2 cellular contexts compared by ENCODE assay signal in the genomic region with DNA sequence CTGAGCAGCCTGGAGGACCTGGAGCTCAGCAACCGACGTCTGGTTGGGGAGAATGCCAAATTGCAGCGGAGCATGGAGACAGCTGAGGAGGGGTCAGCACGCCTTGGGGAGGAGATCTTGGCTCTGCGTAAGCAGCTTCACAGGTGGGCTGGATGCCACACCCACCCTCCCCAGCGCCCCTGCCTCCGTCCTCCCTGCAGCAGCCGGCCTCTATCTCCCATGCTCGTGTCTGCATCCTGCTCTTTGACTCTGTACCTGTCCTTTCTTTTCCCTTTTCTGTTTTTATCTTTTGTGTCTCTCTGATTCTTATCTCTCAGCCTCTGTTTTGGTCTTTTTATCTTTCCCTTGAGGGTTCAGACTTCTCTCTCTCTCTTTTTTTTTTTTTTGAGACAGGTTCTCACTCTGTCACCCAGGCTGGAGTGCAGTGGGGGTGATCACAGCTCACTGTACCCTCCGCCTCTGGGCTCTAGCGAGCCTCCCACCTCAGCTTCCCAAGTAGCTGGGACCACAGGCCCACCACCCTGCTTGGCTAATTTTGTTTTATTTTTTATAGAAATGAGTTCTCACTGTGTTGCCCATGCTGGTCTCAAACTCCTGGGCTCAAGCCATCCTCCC.
TF ChIP-seq lines count a peak whose summit lies in the region.

No MANE protein-coding gene starts in this region.

TF ChIP-seq in GM23338, 12 proteins besides CTCF, POLR2A, EP300 and RAD21 (continued from another document and continues in another):
- TF ChIP-seq ZNF462 (CRISPR knock-in tag; IDR thresholded peaks at IDR 0.05) (no peak), ETS1 (IDR thresholded peaks at IDR 0.05) (no peak), CREB1 (CRISPR knock-in tag; IDR thresholded peaks at IDR 0.05; ENCODE audit: low read depth) (no peak), NANOG (IDR thresholded peaks at IDR 0.05; ENCODE audit: borderline replicate concordance) (no peak), REST (IDR thresholded peaks at IDR 0.05; ENCODE audit: unreplicated experiment) (no peak), EZH2 (IDR thresholded peaks at IDR 0.05; ENCODE audit: low read depth, unreplicated experiment) (no peak), ZNF331 (CRISPR knock-in tag; IDR thresholded peaks at IDR 0.05; ENCODE audit: low read depth) (no peak), JUNB (IDR thresholded peaks at IDR 0.05; ENCODE audit: unreplicated experiment) (no peak)

TF ChIP-seq in WTC11, 78 proteins besides CTCF, POLR2A, EP300 and RAD21:
- TF ChIP-seq, protein P1, sequence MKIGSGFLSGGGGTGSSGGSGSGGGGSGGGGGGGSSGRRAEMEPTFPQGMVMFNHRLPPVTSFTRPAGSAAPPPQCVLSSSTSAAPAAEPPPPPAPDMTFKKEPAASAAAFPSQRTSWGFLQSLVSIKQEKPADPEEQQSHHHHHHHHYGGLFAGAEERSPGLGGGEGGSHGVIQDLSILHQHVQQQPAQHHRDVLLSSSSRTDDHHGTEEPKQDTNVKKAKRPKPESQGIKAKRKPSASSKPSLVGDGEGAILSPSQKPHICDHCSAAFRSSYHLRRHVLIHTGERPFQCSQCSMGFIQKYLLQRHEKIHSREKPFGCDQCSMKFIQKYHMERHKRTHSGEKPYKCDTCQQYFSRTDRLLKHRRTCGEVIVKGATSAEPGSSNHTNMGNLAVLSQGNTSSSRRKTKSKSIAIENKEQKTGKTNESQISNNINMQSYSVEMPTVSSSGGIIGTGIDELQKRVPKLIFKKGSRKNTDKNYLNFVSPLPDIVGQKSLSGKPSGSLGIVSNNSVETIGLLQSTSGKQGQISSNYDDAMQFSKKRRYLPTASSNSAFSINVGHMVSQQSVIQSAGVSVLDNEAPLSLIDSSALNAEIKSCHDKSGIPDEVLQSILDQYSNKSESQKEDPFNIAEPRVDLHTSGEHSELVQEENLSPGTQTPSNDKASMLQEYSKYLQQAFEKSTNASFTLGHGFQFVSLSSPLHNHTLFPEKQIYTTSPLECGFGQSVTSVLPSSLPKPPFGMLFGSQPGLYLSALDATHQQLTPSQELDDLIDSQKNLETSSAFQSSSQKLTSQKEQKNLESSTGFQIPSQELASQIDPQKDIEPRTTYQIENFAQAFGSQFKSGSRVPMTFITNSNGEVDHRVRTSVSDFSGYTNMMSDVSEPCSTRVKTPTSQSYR (CRISPR knock-in tag; IDR thresholded peaks at IDR 0.05) = no peak
- TF ChIP-seq SMAD3 (CRISPR knock-in tag; IDR thresholded peaks at IDR 0.05; ENCODE audit: borderline replicate concordance) (no peak), USF1 (CRISPR knock-in tag; IDR thresholded peaks at IDR 0.05) (no peak), FOXK1 (CRISPR knock-in tag; IDR thresholded peaks at IDR 0.05) (no peak), ZNF416 (CRISPR knock-in tag; IDR thresholded peaks at IDR 0.05) (no peak), EMX1 (CRISPR knock-in tag; IDR thresholded peaks at IDR 0.05) (no peak), ZNF317 (CRISPR knock-in tag; IDR thresholded peaks at IDR 0.05; ENCODE audit: borderline replicate concordance, low read depth) (no peak), CREB1 (CRISPR knock-in tag; IDR thresholded peaks at IDR 0.05) (no peak)
